Comparison of ENCODE assay signal across 1 cellular context in the genomic region with DNA sequence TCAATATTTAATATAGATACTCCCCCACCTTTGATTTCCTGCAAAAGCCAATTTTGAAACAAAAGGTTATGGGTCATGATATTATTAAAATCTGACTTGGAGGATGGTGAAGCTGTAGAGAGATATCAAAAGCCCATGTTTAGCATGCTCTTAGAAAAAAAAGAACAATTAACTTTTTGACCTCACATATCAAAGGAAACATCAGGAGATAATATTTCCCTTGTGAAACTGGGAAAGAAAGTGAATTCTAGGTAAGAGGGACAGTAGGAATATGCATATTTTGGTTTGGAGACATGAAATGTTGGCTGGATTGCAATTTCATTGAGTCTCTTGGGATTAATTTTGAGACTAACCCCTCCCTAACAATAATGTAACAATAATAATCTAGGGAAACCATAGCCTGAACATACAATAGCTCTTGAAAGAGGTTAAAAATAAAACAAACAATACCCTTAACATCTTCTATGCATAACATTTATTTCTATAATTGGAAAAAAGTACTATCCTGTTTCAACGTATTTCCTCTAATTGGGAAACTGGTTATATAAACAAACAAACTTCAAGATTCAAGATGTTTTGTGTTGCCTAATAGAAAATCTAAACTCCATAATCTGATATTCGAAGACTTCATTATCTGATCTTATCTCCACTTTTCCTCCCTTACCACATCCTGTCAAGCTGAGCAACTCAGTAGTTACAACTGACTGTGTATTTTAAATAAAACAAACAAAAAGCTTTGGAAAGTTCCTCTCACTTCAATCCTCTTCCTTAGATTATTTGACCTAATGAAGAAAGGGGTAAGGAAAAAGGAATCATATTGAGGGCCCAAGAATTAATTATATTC.
TF ChIP-seq lines count a peak whose summit lies in the region.

No MANE protein-coding gene starts in this region.

TF ChIP-seq in HEK293, 187 proteins besides CTCF, POLR2A, EP300 and RAD21 (continued from another document):
- TF ChIP-seq ZNF416 (tag by site-specific recombination; IDR thresholded peaks at IDR 0.05) (no peak), ZNF518A (tag by site-specific recombination; conservative IDR thresholded peaks at IDR 0.05; ENCODE audit: low read depth) (no peak), MZF1 (tag by site-specific recombination; IDR thresholded peaks at IDR 0.05; ENCODE audit: borderline replicate concordance) (no peak)
